Comparison of ENCODE assay signal across 8 cellular contexts in the genomic region with DNA sequence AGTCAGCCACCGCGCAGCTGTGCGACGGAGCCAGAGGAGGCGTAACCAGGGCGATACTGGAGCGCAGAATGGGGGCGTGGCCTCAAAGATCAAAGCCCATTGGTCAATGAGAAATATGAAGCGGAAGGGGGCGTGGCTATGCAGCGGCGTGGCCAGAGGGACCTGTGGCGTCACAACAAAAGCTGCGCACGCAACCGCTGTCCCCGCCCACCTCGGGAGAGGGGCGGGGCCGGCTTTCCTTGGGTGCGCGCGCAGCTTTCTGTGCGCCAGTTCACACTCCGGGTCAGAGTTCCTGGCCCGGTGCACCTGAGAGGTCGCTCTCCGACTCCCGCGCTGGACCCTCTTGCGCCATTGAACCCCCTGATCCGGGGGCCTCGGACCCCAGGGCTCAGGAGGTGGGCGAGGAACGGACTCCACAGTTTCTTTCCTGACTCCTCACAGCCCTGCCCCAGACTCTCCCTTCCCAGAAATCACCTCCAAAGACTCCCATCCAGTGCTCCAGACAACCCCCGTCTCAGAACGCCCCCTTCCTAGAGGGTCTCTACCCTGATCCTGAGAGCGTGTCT.
DNase-seq lines count a peak whose midpoint lies in the region; ATAC-seq lines count a peak whose summit lies in the region.

A gene (plus strand): TSS at position 269 of the 566 bp plus-strand sequence.

- ATAC-seq in GM19043 (IDR thresholded peaks at IDR 0.05; ENCODE audit: low read depth, unreplicated experiment) (peak; percentile 92), HG03354 (IDR thresholded peaks at IDR 0.05; ENCODE audit: poor library complexity, severe bottlenecking, unreplicated experiment) (peak; percentile 96)

- peak; percentile 99 for DNase-seq in AG20443 (ENCODE audit: low spot score)
- DNase-seq in NCI-H446 (lab: John Stamatoyannopoulos, UW) = peak; percentile 90 to 98
- DNase-seq in activated CD4-positive, CD25-positive, alpha-beta regulatory T cell treated with anti-CD3 and anti-CD28 coated beads, Interleukin-2, amount 50 U/mL, for 16 hours (ENCODE audit: low read depth, low spot score) = peak; percentile 99
- peak; percentile 100 for DNase-seq in central memory CD4-positive, alpha-beta T cell
- DNase-seq in iris pigment epithelial cell (ENCODE audit: low read depth) = peak; percentile 98
- peak; percentile 100 for DNase-seq in stimulated activated CD4-positive, alpha-beta T cell treated with anti-CD3 and anti-CD28 coated beads, Interleukin-12 subunit alpha, Interleukin-12 subunit beta, amount 100 ng/mL, for 24 hours (ENCODE audit: low read depth in 2 of 2)

Comparison
In these comparisons a context has a peak if more than half of its experiments do, and no peak if none do; other contexts are left out.
1. Peak in every context shown above with its lines: DNase-seq and ATAC-seq.